ENCODE assay signal across 11 cellular contexts in the genomic region with DNA sequence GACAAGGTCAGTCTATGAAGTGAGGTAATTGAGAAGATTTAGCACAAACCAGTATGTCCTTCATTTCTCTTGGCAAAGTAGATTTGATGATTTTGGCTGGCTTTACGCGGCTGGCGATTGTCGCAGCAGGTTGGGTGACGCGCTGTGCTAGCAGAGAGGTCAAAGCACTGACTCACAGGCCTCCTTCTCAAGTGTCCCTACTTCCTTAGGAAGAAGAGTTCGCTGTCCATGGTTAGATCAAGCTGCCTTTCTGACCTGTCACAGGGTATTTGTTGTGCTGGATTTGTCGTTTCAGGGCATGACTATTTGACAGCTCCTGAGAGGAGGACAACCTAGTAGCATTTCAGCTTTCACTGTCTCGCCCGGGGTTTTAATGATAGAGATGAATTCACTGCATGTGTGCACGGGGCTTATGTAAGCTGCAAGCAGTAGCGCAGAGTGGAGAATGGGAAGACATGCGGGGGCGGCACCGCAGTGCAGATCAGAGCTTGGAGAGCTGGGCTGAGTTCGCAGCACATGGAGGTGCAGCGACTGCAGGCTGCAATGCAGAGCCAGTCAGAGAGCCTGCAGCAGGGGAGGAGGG. TPM values are rescaled to one million over a fixed set of nuclear protein-coding genes. Genes with fewer than 3 reads are reported as not detected.
DNase-seq lines count a peak whose midpoint lies in the region; ATAC-seq and TF ChIP-seq lines count a peak whose summit lies in the region.
"Had no signal": no experiment of that assay in that cellular context is flagged by ENCODE, and none has a peak within 500 bp of the region (broad histone marks: within the 10 kb centered on the region; RNA-seq: fewer than 3 reads in every experiment).

No MANE protein-coding gene starts in this region.

- no peaks in the 10 kb centered on the region for H3K9me3 Mint-ChIP-seq in activated naive CD4-positive, alpha-beta T cell treated with anti-CD3 and anti-CD28 coated beads, Interleukin-2, amount 50 U/mL, for 72 hours
- H3K9me3 Mint-ChIP-seq in activated T-helper 17 cell treated with anti-CD3 and anti-CD28 coated beads, Interleukin-2, amount 50 U/mL, for 72 hours: no peaks in the 10 kb centered on the region
- H3K9me3 Mint-ChIP-seq: stimulated activated naive B cell treated with anti-CD40 and anti-IgM and Interleukin-4, amounts not matched to agents 10 μg/mL and 1 μg/mL and 100 μg/mL, for 72 hours had no signal

- ATAC-seq in Right ventricle myocardium superior (ENCODE audit: poor library complexity): peak; percentile 46
- no peak for ATAC-seq in activated naive CD4-positive, alpha-beta T cell treated with anti-CD3 and anti-CD28 coated beads, Interleukin-2, amount 50 U/mL, for 72 hours
- ATAC-seq in activated T-helper 17 cell treated with anti-CD3 and anti-CD28 coated beads, Interleukin-2, amount 50 U/mL, for 72 hours (replicated peaks): no peak
- ATAC-seq: stimulated activated naive B cell treated with anti-CD40 and anti-IgM and Interleukin-4, amounts not matched to agents 10 μg/mL and 1 μg/mL and 100 μg/mL, for 72 hours had no signal

- no peak overlapping the region for H3K4me3 Mint-ChIP-seq in activated T-helper 17 cell treated with anti-CD3 and anti-CD28 coated beads, Interleukin-2, amount 50 U/mL, for 72 hours
- H3K4me3 Mint-ChIP-seq: stimulated activated naive B cell treated with anti-CD40 and anti-IgM and Interleukin-4, amounts not matched to agents 10 μg/mL and 1 μg/mL and 100 μg/mL, for 72 hours had no signal

- DNase-seq in Ammon's horn (ENCODE audit: low spot score) (peak; percentile 55), ascending aorta (ENCODE audit: low spot score in 2 of 2) (peak; percentile 60 to 92), Right ventricle myocardium superior (peak; percentile 51), osteoblast (ENCODE audit: insufficient read length, low spot score, missing footprints) (peak; percentile 57), LoVo (ENCODE audit: low spot score) (no peak)
- no peak for DNase-seq in activated effector memory CD4-positive, alpha-beta T cell treated with anti-CD3 and anti-CD28 coated beads, Interleukin-2, amount 50 U/mL, for 16 hours
- DNase-seq in activated naive CD4-positive, alpha-beta T cell treated with anti-CD3 and anti-CD28 coated beads, Interleukin-2, amount 50 U/mL, for 72 hours (ENCODE audit: low spot score in 2 of 2): no peak
- DNase-seq: SJCRH30; stimulated activated naive B cell treated with anti-CD40 and anti-IgM and Interleukin-4, amounts not matched to agents 10 μg/mL and 1 μg/mL and 100 μg/mL, for 72 hours had no signal

- no peak overlapping the region for H3K27ac Mint-ChIP-seq in activated naive CD4-positive, alpha-beta T cell treated with anti-CD3 and anti-CD28 coated beads, Interleukin-2, amount 50 U/mL, for 72 hours
- H3K27ac Mint-ChIP-seq in activated T-helper 17 cell treated with anti-CD3 and anti-CD28 coated beads, Interleukin-2, amount 50 U/mL, for 72 hours: no peak overlapping the region
- H3K27ac Mint-ChIP-seq: stimulated activated naive B cell treated with anti-CD40 and anti-IgM and Interleukin-4, amounts not matched to agents 10 μg/mL and 1 μg/mL and 100 μg/mL, for 72 hours had no signal

- intact Hi-C loops in ascending aorta (cut with DNase I) (loop anchor here (1.0 to 10.0 kb wide), 6 partner anchors 27 to 936 kb away; a partner anchor contains a TSS), Right ventricle myocardium superior (cut with DNase I) (loop anchor here (10.0 kb wide), 1 partner anchor 586 kb away; no protein-coding TSS in a partner anchor)

- no peaks in the 10 kb centered on the region for H3K9me3 ChIP-seq in ascending aorta
- no peaks in the 10 kb centered on the region for H3K9me3 ChIP-seq in osteoblast (ENCODE audit: low read depth, low read length)
- H3K9me3 ChIP-seq: neutrophil, SJCRH30 had no signal

- peaks cover 13% of the 10 kb centered on the region for H3K27me3 Mint-ChIP-seq in activated T-helper 17 cell treated with anti-CD3 and anti-CD28 coated beads, Interleukin-2, amount 50 U/mL, for 72 hours

- TF ChIP-seq CTCF in ascending aorta (IDR thresholded peaks at IDR 0.05) (no peak), osteoblast (IDR thresholded peaks at IDR 0.05; ENCODE audit: extremely low read depth, low read depth, low read length) (no peak)

- H2AFZ ChIP-seq in osteoblast (ENCODE audit: low read length): no peak overlapping the region

- H3K27ac ChIP-seq in ascending aorta: peak overlapping the region; percentile 91 to 94
- no peak overlapping the region for H3K27ac ChIP-seq in osteoblast (ENCODE audit: low read depth, low read length)
- H3K27ac ChIP-seq: neutrophil, SJCRH30 had no signal

- H3K27me3 ChIP-seq in ascending aorta (no peaks in the 10 kb centered on the region), osteoblast (ENCODE audit: insufficient read depth, low read length) (peaks cover 7% of the 10 kb centered on the region)
- H3K27me3 ChIP-seq: neutrophil, SJCRH30 had no signal

- peak overlapping the region in 1 of 2 donors; percentile 33 for H3K4me3 ChIP-seq in ascending aorta
- H3K4me3 ChIP-seq in osteoblast (ENCODE audit: insufficient read depth, low read length): peak overlapping the region; percentile 31
- H3K4me3 ChIP-seq: SJCRH30 had no signal

- no peaks in the 10 kb centered on the region for H3K36me3 ChIP-seq in ascending aorta
- no peaks in the 10 kb centered on the region for H3K36me3 ChIP-seq in osteoblast (ENCODE audit: insufficient read depth, low read length)
- H3K36me3 ChIP-seq: neutrophil, SJCRH30 had no signal

- peak overlapping the region; percentile 68 for H3K4me2 ChIP-seq in osteoblast (ENCODE audit: insufficient read depth, low read length)

- H4K20me1 ChIP-seq in osteoblast (ENCODE audit: insufficient read depth, low read length): no peaks in the 10 kb centered on the region

- no peaks in the 10 kb centered on the region for H3K79me2 ChIP-seq in osteoblast (ENCODE audit: insufficient read depth, low read length)

- H3K36me3 Mint-ChIP-seq in activated naive CD4-positive, alpha-beta T cell treated with anti-CD3 and anti-CD28 coated beads, Interleukin-2, amount 50 U/mL, for 72 hours: no peaks in the 10 kb centered on the region
- H3K36me3 Mint-ChIP-seq in activated T-helper 17 cell treated with anti-CD3 and anti-CD28 coated beads, Interleukin-2, amount 50 U/mL, for 72 hours (ENCODE audit: low read depth): no peaks in the 10 kb centered on the region
- H3K36me3 Mint-ChIP-seq: stimulated activated naive B cell treated with anti-CD40 and anti-IgM and Interleukin-4, amounts not matched to agents 10 μg/mL and 1 μg/mL and 100 μg/mL, for 72 hours had no signal

- no peaks in the 10 kb centered on the region for H3K4me1 Mint-ChIP-seq in activated T-helper 17 cell treated with anti-CD3 and anti-CD28 coated beads, Interleukin-2, amount 50 U/mL, for 72 hours
- H3K4me1 Mint-ChIP-seq: stimulated activated naive B cell treated with anti-CD40 and anti-IgM and Interleukin-4, amounts not matched to agents 10 μg/mL and 1 μg/mL and 100 μg/mL, for 72 hours had no signal

- H3K4me1 ChIP-seq in ascending aorta (peaks cover 13 to 30% of the 10 kb centered on the region in 2 donors), osteoblast (ENCODE audit: insufficient read depth, low read length) (peaks cover 4% of the 10 kb centered on the region)

RNA-seq across cellular contexts. Expression of a gene that starts 32.8 kb away (rescaled TPM):
- total RNA-seq in ascending aorta (not detected), Right ventricle myocardium superior (0.48 TPM), osteoblast (not detected in 2 replicates)
- total RNA-seq in activated naive CD4-positive, alpha-beta T cell treated with anti-CD3 and anti-CD28 coated beads, Interleukin-2, amount 50 U/mL, for 72 hours: 1 to 10 TPM in 1 of 2 donors, not detected in 1; 5.9 TPM
- under 1 TPM in 1 of 2 donors, not detected in 1; 0.50 TPM for total RNA-seq in activated T-helper 17 cell treated with anti-CD3 and anti-CD28 coated beads, Interleukin-2, amount 50 U/mL, for 72 hours

Comparison
In these comparisons a context has a peak if more than half of its experiments do, and no peak if none do; other contexts are left out.
1. DNase-seq: peak in Ammon's horn (single experiment), ascending aorta (2 of 2), Right ventricle myocardium superior (single experiment) and osteoblast (single experiment); none in activated effector memory CD4-positive, alpha-beta T cell treated with anti-CD3 and anti-CD28 coated beads, Interleukin-2, amount 50 U/mL, for 16 hours (single experiment), LoVo (single experiment) and activated naive CD4-positive, alpha-beta T cell treated with anti-CD3 and anti-CD28 coated beads, Interleukin-2, amount 50 U/mL, for 72 hours (0 of 2).